Comparison of ENCODE assay signal across 9 cellular contexts in the genomic region with DNA sequence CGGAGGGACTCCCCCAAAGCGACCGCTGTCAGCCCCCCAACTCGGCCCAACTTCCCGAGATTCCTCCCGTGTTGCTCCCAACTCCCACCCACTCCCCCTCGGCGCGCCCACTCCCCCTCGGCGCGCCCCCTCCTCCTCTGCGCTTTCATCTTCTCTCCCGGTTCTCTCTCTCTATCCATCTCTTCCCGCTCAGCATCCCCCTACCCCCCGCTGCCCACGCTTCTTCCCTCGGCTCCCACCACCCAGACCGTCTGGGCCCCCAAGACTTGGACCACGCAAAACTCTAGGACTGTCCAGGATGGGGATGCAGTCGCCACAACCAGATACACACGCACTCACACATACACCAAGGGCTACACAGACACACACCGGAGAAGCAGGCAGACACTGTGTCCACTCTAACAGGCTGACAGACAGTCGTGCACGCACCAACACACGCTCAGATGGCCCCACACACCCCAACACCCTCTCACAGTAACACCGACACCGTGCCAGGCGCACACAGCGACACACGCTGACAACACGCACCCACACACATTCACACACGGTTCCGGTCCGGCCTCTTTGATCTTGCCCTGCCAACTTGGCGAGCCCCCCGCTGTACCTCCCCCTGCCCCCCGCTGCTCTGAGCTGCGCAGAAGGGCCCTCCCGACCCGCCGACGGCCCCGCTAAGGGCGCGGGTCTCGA. TPM values are rescaled to one million over a fixed set of nuclear protein-coding genes. Genes with fewer than 3 reads are reported as not detected.
DNase-seq lines count a peak whose midpoint lies in the region; ATAC-seq and TF ChIP-seq lines count a peak whose summit lies in the region.
"Had no signal": no experiment of that assay in that cellular context is flagged by ENCODE, and none has a peak within 500 bp of the region (broad histone marks: within the 10 kb centered on the region; RNA-seq: fewer than 3 reads in every experiment).

No MANE protein-coding gene starts in this region.

- DNase-seq in activated CD8-positive, alpha-beta memory T cell treated with anti-CD3 and anti-CD28 coated beads for 24 hours, result peak; percentile 64
- no peak for DNase-seq in activated CD8-positive, alpha-beta memory T cell treated with anti-CD3 and anti-CD28 coated beads, Interleukin-2, amount 50 U/mL, for 48 hours
- DNase-seq in ascending aorta (ENCODE audit: low spot score in 2 of 2) (no peak), lung (ENCODE audit: low spot score) (no peak), tibial artery (peak; percentile 21 to 60), Kasumi-1 (lab: John Stamatoyannopoulos, UW) (no peak)
- no peak for DNase-seq in effector CD8-positive, alpha-beta T cell (lab: John Stamatoyannopoulos, UW)

- 1 to 3% methylated on average over 46 to 47 of the region's 47 CpGs for WGBS in lung, 2 donors

- H3K9me3 ChIP-seq in ascending aorta (no peaks in the 10 kb centered on the region), lung (ENCODE audit: control insufficient read depth in 2 of 2, insufficient read depth in 1 of 2, low read length in 1 of 2) (peaks cover 0 to 4% of the 10 kb centered on the region in 2 donors), tibial artery (no peaks in the 10 kb centered on the region)

- intact Hi-C loops in ascending aorta (cut with DNase I) (no loop called here), tibial artery (cut with DNase I; ENCODE audit: low total_unique reads) (no loop called here)

- H3K4me1 ChIP-seq in ascending aorta (peaks cover 6 to 16% of the 10 kb centered on the region in 2 donors), lung (ENCODE audit: control insufficient read depth in 2 of 2, insufficient read depth in 2 of 2, low read length in 2 of 2) (peaks cover 0 to 31% of the 10 kb centered on the region in 2 donors), tibial artery (peaks cover 0 to 40% (median 24%) of the 10 kb centered on the region in 4 donors)

- no peak for ATAC-seq in lung (ENCODE audit: insufficient read depth, low FRiP score)
- no peak for ATAC-seq in GM21723 (IDR thresholded peaks at IDR 0.05; ENCODE audit: unreplicated experiment)

- no peak for TF ChIP-seq CTCF in ascending aorta (IDR thresholded peaks at IDR 0.05)
- TF ChIP-seq CTCF in lung (IDR thresholded peaks at IDR 0.05; ENCODE audit: control extremely low read depth, extremely low read depth), result no peak
- TF ChIP-seq CTCF in tibial artery (IDR thresholded peaks at IDR 0.05), result no peak

- H3K36me3 ChIP-seq in ascending aorta, result no peaks in the 10 kb centered on the region
- H3K36me3 ChIP-seq in lung (ENCODE audit: control insufficient read depth in 2 of 2, insufficient read depth in 2 of 2, low read length in 2 of 2), result no peaks in the 10 kb centered on the region
- no peaks in the 10 kb centered on the region for H3K36me3 ChIP-seq in tibial artery

- H3K27me3 ChIP-seq in ascending aorta (peaks cover 11% of the 10 kb centered on the region), lung (ENCODE audit: control insufficient read depth, insufficient read depth) (no peaks in the 10 kb centered on the region), tibial artery (peaks cover 0 to 34% of the 10 kb centered on the region in 2 donors)

- peak overlapping the region; percentile 76 to 82 for H3K4me3 ChIP-seq in ascending aorta
- H3K4me3 ChIP-seq in lung, result peak overlapping the region; percentile 21
- peak overlapping the region; percentile 54 to 73 for H3K4me3 ChIP-seq in tibial artery

- H3K27ac ChIP-seq in ascending aorta, result no peak overlapping the region
- no peak overlapping the region for H3K27ac ChIP-seq in lung (ENCODE audit: low read depth in 1 of 2, low read length in 1 of 2)
- no peak overlapping the region for H3K27ac ChIP-seq in tibial artery

RNA-seq across cellular contexts. Expression of a gene that starts 1.1 kb away (rescaled TPM):
- total RNA-seq in ascending aorta (1.4 TPM), lung (1 to 10 TPM; 1.9 to 3.6 TPM)
- polyA plus RNA-seq in lung, result 1 to 10 TPM; 1.1 to 2.6 TPM
- total RNA-seq: Daoy had no signal

Comparison
In these comparisons a context has a peak if more than half of its experiments do, and no peak if none do; other contexts are left out.
1. DNase-seq: peak in activated CD8-positive, alpha-beta memory T cell treated with anti-CD3 and anti-CD28 coated beads for 24 hours (single experiment) and tibial artery (2 of 2); none in activated CD8-positive, alpha-beta memory T cell treated with anti-CD3 and anti-CD28 coated beads, Interleukin-2, amount 50 U/mL, for 48 hours (single experiment), ascending aorta (0 of 2), lung (single experiment), effector CD8-positive, alpha-beta T cell (single experiment) and Kasumi-1 (0 of 2).
2. H3K4me3 ChIP-seq: peak in every context shown above with its lines; median percentile 79 in ascending aorta; 64 in tibial artery; 21 in lung.